In genomic region chr6:13766201-13766634, GRCh38 we compare ENCODE assay signal across 11 cellular contexts. TPM values are rescaled to one million over a fixed set of nuclear protein-coding genes. Genes with fewer than 3 reads are reported as not detected.
DNase-seq lines count a peak whose midpoint lies in the region; ATAC-seq and TF ChIP-seq lines count a peak whose summit lies in the region.
"Had no signal": no experiment of that assay in that cellular context is flagged by ENCODE, and none has a peak within 500 bp of the region (broad histone marks: within the 10 kb centered on the region; RNA-seq: fewer than 3 reads in every experiment).

No MANE protein-coding gene starts in this region.

- H3K4me3 ChIP-seq in BLaER1 = no peak overlapping the region
- H3K4me3 ChIP-seq in Jurkat, Clone E6-1 (ENCODE audit: low read length) = peak overlapping the region; percentile 34
- H3K4me3 ChIP-seq in WERI-Rb-1 (ENCODE audit: low read depth, low read length) = peak overlapping the region; percentile 36
- H3K4me3 ChIP-seq: right lobe of liver had no signal

- ATAC-seq in HG02610 (IDR thresholded peaks at IDR 0.05; ENCODE audit: unreplicated experiment) = no peak

- H3K27ac ChIP-seq in BLaER1 (no peak overlapping the region), WERI-Rb-1 (peak overlapping the region; percentile 23)
- H3K27ac ChIP-seq: right lobe of liver had no signal

- H3K4me1 ChIP-seq in BLaER1 = peaks cover 65% of the 10 kb centered on the region
- H3K4me1 ChIP-seq: right lobe of liver had no signal

- no peaks in the 10 kb centered on the region for H3K27me3 ChIP-seq in BLaER1
- no peaks in the 10 kb centered on the region for H3K27me3 ChIP-seq in WERI-Rb-1 (ENCODE audit: insufficient read depth, low read depth, severe bottlenecking)
- H3K27me3 ChIP-seq: right lobe of liver had no signal

- H3K36me3 ChIP-seq in BLaER1 (no peaks in the 10 kb centered on the region), WERI-Rb-1 (no peaks in the 10 kb centered on the region)
- H3K36me3 ChIP-seq: right lobe of liver had no signal

- no peak for TF ChIP-seq CTCF in WERI-Rb-1 (IDR thresholded peaks at IDR 0.05; ENCODE audit: low read depth, low read length)

- H3K9ac ChIP-seq in BLaER1 = no peak overlapping the region

- no peaks in the 10 kb centered on the region for H4K20me1 ChIP-seq in BLaER1

- DNase-seq in Jurkat, Clone E6-1 (ENCODE audit: low read depth, low spot score) = peak; percentile 73
- DNase-seq in WERI-Rb-1 = peak; percentile 52
- peak; percentile 91 for DNase-seq in islet precursor cell
- DNase-seq in SKM-1 (lab: John Stamatoyannopoulos, UW; ENCODE audit: unreplicated experiment) = no peak
- DNase-seq in mucosa of gallbladder (ENCODE audit: low spot score) = no peak
- DNase-seq in stimulated activated naive CD4-positive, alpha-beta T cell (lab: John Stamatoyannopoulos, UW) = no peak
- DNase-seq: activated CD4-positive, alpha-beta T cell treated with anti-CD3 and anti-CD28 coated beads for 1 hour; NCI-H2227 treated with DMSO at 0.1 percent for 48 hours; right lobe of liver had no signal

- H3K9me3 ChIP-seq in BLaER1 = peaks cover 14% of the 10 kb centered on the region
- H3K9me3 ChIP-seq in WERI-Rb-1 (ENCODE audit: severe bottlenecking) = peaks cover 7% of the 10 kb centered on the region
- H3K9me3 ChIP-seq: right lobe of liver had no signal

- peak overlapping the region; percentile 83 for H3K4me2 ChIP-seq in BLaER1

RNA-seq across cellular contexts. Expression of gene MCUR1, which starts 48.1 kb away (rescaled TPM):
- polyA plus RNA-seq in Jurkat, Clone E6-1 (2012; ENCODE audit: insufficient read depth, insufficient read length) = 70.3 TPM
- 18.1 TPM for total RNA-seq in mucosa of gallbladder

RNA-seq across cellular contexts. Expression of gene RANBP9, which starts 54.6 kb away (rescaled TPM):
- polyA plus RNA-seq in Jurkat, Clone E6-1 (2012; ENCODE audit: insufficient read depth, insufficient read length) = 53.6 TPM
- 43.6 TPM for total RNA-seq in mucosa of gallbladder

Comparison
In these comparisons a context has a peak if more than half of its experiments do, and no peak if none do; other contexts are left out.
1. DNase-seq: peak in Jurkat, Clone E6-1 (single experiment), WERI-Rb-1 (single experiment) and islet precursor cell (single experiment); none in SKM-1 (single experiment), mucosa of gallbladder (single experiment) and stimulated activated naive CD4-positive, alpha-beta T cell (0 of 6).